ENCODE assay signal across 8 cellular contexts in genomic region chrX:18983711-18984380, GRCh38. TPM values are rescaled to one million over a fixed set of nuclear protein-coding genes. Genes with fewer than 3 reads are reported as not detected.
DNase-seq lines count a peak whose midpoint lies in the region; ATAC-seq, FAIRE-seq and TF ChIP-seq lines count a peak whose summit lies in the region.

A gene with protein sequence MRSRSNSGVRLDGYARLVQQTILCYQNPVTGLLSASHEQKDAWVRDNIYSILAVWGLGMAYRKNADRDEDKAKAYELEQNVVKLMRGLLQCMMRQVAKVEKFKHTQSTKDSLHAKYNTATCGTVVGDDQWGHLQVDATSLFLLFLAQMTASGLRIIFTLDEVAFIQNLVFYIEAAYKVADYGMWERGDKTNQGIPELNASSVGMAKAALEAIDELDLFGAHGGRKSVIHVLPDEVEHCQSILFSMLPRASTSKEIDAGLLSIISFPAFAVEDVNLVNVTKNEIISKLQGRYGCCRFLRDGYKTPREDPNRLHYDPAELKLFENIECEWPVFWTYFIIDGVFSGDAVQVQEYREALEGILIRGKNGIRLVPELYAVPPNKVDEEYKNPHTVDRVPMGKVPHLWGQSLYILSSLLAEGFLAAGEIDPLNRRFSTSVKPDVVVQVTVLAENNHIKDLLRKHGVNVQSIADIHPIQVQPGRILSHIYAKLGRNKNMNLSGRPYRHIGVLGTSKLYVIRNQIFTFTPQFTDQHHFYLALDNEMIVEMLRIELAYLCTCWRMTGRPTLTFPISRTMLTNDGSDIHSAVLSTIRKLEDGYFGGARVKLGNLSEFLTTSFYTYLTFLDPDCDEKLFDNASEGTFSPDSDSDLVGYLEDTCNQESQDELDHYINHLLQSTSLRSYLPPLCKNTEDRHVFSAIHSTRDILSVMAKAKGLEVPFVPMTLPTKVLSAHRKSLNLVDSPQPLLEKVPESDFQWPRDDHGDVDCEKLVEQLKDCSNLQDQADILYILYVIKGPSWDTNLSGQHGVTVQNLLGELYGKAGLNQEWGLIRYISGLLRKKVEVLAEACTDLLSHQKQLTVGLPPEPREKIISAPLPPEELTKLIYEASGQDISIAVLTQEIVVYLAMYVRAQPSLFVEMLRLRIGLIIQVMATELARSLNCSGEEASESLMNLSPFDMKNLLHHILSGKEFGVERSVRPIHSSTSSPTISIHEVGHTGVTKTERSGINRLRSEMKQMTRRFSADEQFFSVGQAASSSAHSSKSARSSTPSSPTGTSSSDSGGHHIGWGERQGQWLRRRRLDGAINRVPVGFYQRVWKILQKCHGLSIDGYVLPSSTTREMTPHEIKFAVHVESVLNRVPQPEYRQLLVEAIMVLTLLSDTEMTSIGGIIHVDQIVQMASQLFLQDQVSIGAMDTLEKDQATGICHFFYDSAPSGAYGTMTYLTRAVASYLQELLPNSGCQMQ (minus strand): TSS chrX:18984114. CDS start chrX:18983932, 182 bp downstream.

- H2BK20ac ChIP-seq in H1 (ENCODE audit: low read length), result no peak within 1 kb of the TSS

- peaks cover 4 to 13% (median 9%) of the 10 kb centered on the region in 3 donors for H3K4me1 Mint-ChIP-seq in IgD-negative memory B cell

- peak within 1 kb of the TSS; percentile 66 for H4K5ac ChIP-seq in H1 (ENCODE audit: insufficient read length, low read depth, low read length)

- TF ChIP-seq RAD21 in H1 (IDR thresholded peaks at IDR 0.05 in 1 of 2, conservative IDR thresholded peaks at IDR 0.05 in 1 of 2; ENCODE audit: low read depth in 2 of 2, low read length in 2 of 2), result no peak

- H3K23me2 ChIP-seq in H1 (ENCODE audit: low read depth, low read length), result no peaks in the 10 kb centered on the region; the same call in 1 of the 2 replicates

- WGBS in H1 (ENCODE audit: extremely low coverage in 1 of 2, insufficient coverage in 1 of 2, insufficient read length in 1 of 2, insufficient replicate concordance in 2 of 2, low coverage in 1 of 2, low lambda C conversion rate in 2 of 2, missing lambda C conversion rate in 1 of 2), 2 experiments, result 2% methylated on average over 9 of the region's 63 CpGs; no CpG with 5 or more reads in 1 of the 2 experiments

- no peak within 1 kb of the TSS for H4K91ac ChIP-seq in H1 (replicated peaks; ENCODE audit: insufficient read length, low read length)

- H3K4me3 ChIP-seq in GM06990 (replicated peaks; ENCODE audit: low read depth, low read length) (peak within 1 kb of the TSS; percentile 73), H1 (ENCODE audit: extremely low read depth in 1 of 4, insufficient read depth in 2 of 4, low read depth in 3 of 4, low read length in 4 of 4) (peak within 1 kb of the TSS; percentile 73 to 90 (median 83))

- no peaks in the 10 kb centered on the region for H3K79me1 ChIP-seq in H1 (ENCODE audit: low read depth, low read length)

- H3K27ac Mint-ChIP-seq in IgD-negative memory B cell, result peak within 1 kb of the TSS; percentile 81 to 97 (median 93)

- H3K27ac ChIP-seq in H1 (ENCODE audit: low read depth, low read length), result peak within 1 kb of the TSS; percentile 73

- H2BK120ac ChIP-seq in H1 (replicated peaks; ENCODE audit: low read depth, low read length), result no peak within 1 kb of the TSS

- peaks cover 0 to 3% (median under 1%) of the 10 kb centered on the region in 4 experiments; a peak in 2 of 7 replicates for H3K4me1 ChIP-seq in H1 (replicated peaks in 1 of 4; ENCODE audit: control insufficient read depth in 3 of 4, insufficient read depth in 4 of 4, low read length in 3 of 4)

- peaks cover 0 to 22% of the 10 kb centered on the region in 2 experiments; a peak in 2 of 4 replicates for H3K79me2 ChIP-seq in H1 (ENCODE audit: control insufficient read depth in 1 of 2, insufficient read depth in 2 of 2, low read length in 2 of 2)

- peak; percentile 53 for ATAC-seq in GM21717 (IDR thresholded peaks at IDR 0.05; ENCODE audit: unreplicated experiment)
- peak; percentile 15 to 39 for ATAC-seq in activated CD4-positive, CD25-positive, alpha-beta regulatory T cell treated with anti-CD3 and anti-CD28 coated beads, Interleukin-2, amount 50 U/mL, for 24 hours

- TF ChIP-seq CTCF in GM06990 (IDR thresholded peaks at IDR 0.05; ENCODE audit: insufficient read depth, low read length, poor library complexity, severe bottlenecking), result no peak
- no peak for TF ChIP-seq CTCF in H1 (IDR thresholded peaks at IDR 0.05; ENCODE audit: control extremely low read depth in 1 of 3, insufficient read depth in 1 of 3, low read depth in 1 of 3, low read length in 3 of 3)

- H3K9ac ChIP-seq in H1 (replicated peaks in 1 of 4; ENCODE audit: extremely low read depth in 1 of 4, low read depth in 3 of 4, low read length in 3 of 4), result peak within 1 kb of the TSS; percentile 45 to 66 (median 60)

- 0 out of 3 replicates have a peak, but pooled peaks of 1 of the 2 experiments have one; percentile 7 for TF ChIP-seq POLR2A in H1 (IDR thresholded peaks at IDR 0.05; ENCODE audit: control extremely low read depth in 1 of 2, low read depth in 2 of 2, low read length in 2 of 2)

- no peaks in the 10 kb centered on the region for H3K27me3 ChIP-seq in GM06990 (replicated peaks; ENCODE audit: control insufficient read depth, insufficient read depth, low read length)
- no peaks in the 10 kb centered on the region for H3K27me3 ChIP-seq in H1 (replicated peaks in 1 of 4; ENCODE audit: control insufficient read depth in 3 of 4, extremely low read depth in 1 of 4, insufficient read depth in 3 of 4, low read length in 3 of 4)

- H3K14ac ChIP-seq in H1 (ENCODE audit: insufficient read length), result no peak within 1 kb of the TSS

- no peak within 1 kb of the TSS for H2AK5ac ChIP-seq in H1 (ENCODE audit: low read depth, low read length)

- H3K18ac ChIP-seq in H1 (ENCODE audit: extremely low read depth, low read length), result no peak within 1 kb of the TSS; the same call in 1 of the 2 replicates

- no peak within 1 kb of the TSS for H2AFZ ChIP-seq in H1 (ENCODE audit: low read length)

- H3K23ac ChIP-seq in H1 (ENCODE audit: insufficient read length), result no peak within 1 kb of the TSS

- peak within 1 kb of the TSS; percentile 85; the same call in 1 of the 2 replicates for H4K8ac ChIP-seq in H1 (ENCODE audit: extremely low read depth, insufficient read depth, low read length)

- no peak for TF ChIP-seq EP300 in H1 (IDR thresholded peaks at IDR 0.05; ENCODE audit: borderline replicate concordance in 1 of 2, low read depth in 2 of 2, low read length in 2 of 2)

- no peaks in the 10 kb centered on the region for H3K9me3 ChIP-seq in H1 (ENCODE audit: insufficient read depth in 2 of 2, low read depth in 1 of 2, low read length in 1 of 2)

- no peaks in the 10 kb centered on the region for H3K9me3 Mint-ChIP-seq in IgD-negative memory B cell

- DNase-seq in GM06990 (ENCODE audit: extremely low read depth, insufficient read length) (no peak), H1 (ENCODE audit: low read depth in 1 of 2, low spot score in 2 of 2) (peak in 1 of 2 experiments; percentile 72), mesenteric fat pad (ENCODE audit: low spot score) (no peak), DMS153 treated with DMSO at 0.1 percent for 48 hours (lab: John Stamatoyannopoulos, UW; ENCODE audit: unreplicated experiment) (no peak)
- DNase-seq in stimulated activated CD8-positive, alpha-beta memory T cell treated with anti-CD3 and anti-CD28 coated beads, Interleukin-7, amount 100 ng/mL, for 48 hours (ENCODE audit: extremely low read depth in 1 of 2, low read depth in 1 of 2), result peak; percentile 10 to 33

- H3K36me3 Mint-ChIP-seq in IgD-negative memory B cell, result no peaks in the 10 kb centered on the region

- peak within 1 kb of the TSS; percentile 84 to 95 (median 90) for H3K4me3 Mint-ChIP-seq in IgD-negative memory B cell

- H2BK15ac ChIP-seq in H1 (ENCODE audit: low read length), result no peak within 1 kb of the TSS

- H3K36me3 ChIP-seq in GM06990 (ENCODE audit: control insufficient read depth, insufficient read depth, low read length), result no peaks in the 10 kb centered on the region
- H3K36me3 ChIP-seq in H1 (ENCODE audit: control insufficient read depth in 2 of 4, insufficient read depth in 4 of 4, low read length in 3 of 4), result no peaks in the 10 kb centered on the region

- H2BK12ac ChIP-seq in H1 (ENCODE audit: low read depth, low read length), result no peak within 1 kb of the TSS

- no peak within 1 kb of the TSS for H3K4ac ChIP-seq in H1 (replicated peaks; ENCODE audit: insufficient read length, low read depth, low read length)

- FAIRE-seq in H1 (lab: Jason Lieb, UNC), result no peak

- no peak within 1 kb of the TSS for H2BK5ac ChIP-seq in H1 (ENCODE audit: low read depth, low read length)

- peak within 1 kb of the TSS; percentile 74 to 76 for H3K4me2 ChIP-seq in H1 (ENCODE audit: insufficient read depth in 1 of 2, low read depth in 2 of 2, low read length in 2 of 2)

- H3K56ac ChIP-seq in H1 (replicated peaks; ENCODE audit: insufficient read length, low read depth, low read length), result peak within 1 kb of the TSS; percentile 69

- no peaks in the 10 kb centered on the region for H3K27me3 Mint-ChIP-seq in IgD-negative memory B cell

- CTCF ChIA-PET in H1 (lab: Charles Lee; ENCODE audit: partially characterized antibody), result interaction anchor here (1.6 kb wide), 1 partner anchor 350 kb away, joined by 5 read pairs; no protein-coding TSS in a partner anchor

- no peaks in the 10 kb centered on the region for H4K20me1 ChIP-seq in H1 (replicated peaks in 1 of 2; ENCODE audit: control insufficient read depth in 1 of 2, insufficient read depth in 2 of 2, low read length in 2 of 2)

- POLR2A ChIA-PET in H1 (lab: Charles Lee; ENCODE audit: partially characterized antibody), result interaction anchor here (0.7 kb wide), 1 partner anchor 12 kb away, joined by 3 read pairs; no protein-coding TSS in a partner anchor

TF ChIP-seq in H1, 55 proteins besides CTCF, POLR2A, EP300 and RAD21 (continues in another document):
- TF ChIP-seq JUND (IDR thresholded peaks at IDR 0.05; ENCODE audit: low read length), result no peak
- TF ChIP-seq RBBP5 (IDR thresholded peaks at IDR 0.05; ENCODE audit: borderline replicate concordance, low read depth, low read length), result no peak
- TF ChIP-seq EGR1 (IDR thresholded peaks at IDR 0.05; ENCODE audit: borderline replicate concordance, low read depth, low read length), result no peak
- no peak for TF ChIP-seq NANOG (IDR thresholded peaks at IDR 0.05; ENCODE audit: insufficient read depth, low read depth, low read length, poor library complexity, severe bottlenecking)
- TF ChIP-seq ZNF274 (IDR thresholded peaks at IDR 0.05; ENCODE audit: borderline replicate concordance, extremely low read depth, low read length), result no peak
- TF ChIP-seq PHF8 (conservative IDR thresholded peaks at IDR 0.05; ENCODE audit: low read depth, low read length), result 0 out of 2 replicates have a peak, but pooled peaks have one; percentile 8

RNA-seq across cellular contexts. Expression of the gene that starts here (rescaled TPM):
- polyA plus RNA-seq in IgD-negative memory B cell, result 6.3 TPM
- total RNA-seq in H1 (2021; fragmentation: NEBNext Ultra II Directional; extraction: Animal tissue kit (Norgen Biotek cat#: 25700)), result 29.6 and 35.8 TPM in 2 replicates
- 28.1 and 35.6 TPM in 2 replicates for polyA plus RNA-seq in H1 (2011; rRNA removed)
- polyA plus RNA-seq in H1 (2011; cell fraction: cytosol; rRNA removed), result 26.7 TPM
- polyA plus RNA-seq in H1 (2011; cell fraction: nucleus; rRNA removed), result 88.0 TPM
- 21.9 to 36.0 TPM (median 30.7 TPM) in 4 replicates for polyA plus RNA-seq in H1 (2012, experiment 1 of 2)
- 8.4 TPM for polyA plus RNA-seq in H1 (2012, experiment 2 of 2)
- 16.4 TPM for polyA plus RNA-seq in H1 (2013, experiment 1 of 2)
- polyA plus RNA-seq in H1 (2013, experiment 2 of 2), result 14.6 TPM
- polyA minus RNA-seq in H1 (2011; rRNA and poly(A)+ RNA removed), result 42.3 and 57.4 TPM in 2 replicates
- polyA minus RNA-seq in H1 (2011; cell fraction: cytosol; rRNA and poly(A)+ RNA removed), result 43.2 TPM
- polyA minus RNA-seq in H1 (2011; cell fraction: nucleus; rRNA and poly(A)+ RNA removed), result 52.5 TPM
- total RNA-seq in mesenteric fat pad, result 22.4 TPM

Comparison
In these comparisons a context has a peak if more than half of its experiments do, and no peak if none do; other contexts are left out.
1. DNase-seq: peak in stimulated activated CD8-positive, alpha-beta memory T cell treated with anti-CD3 and anti-CD28 coated beads, Interleukin-7, amount 100 ng/mL, for 48 hours (2 of 2); none in GM06990 (single experiment), mesenteric fat pad (single experiment) and DMS153 treated with DMSO at 0.1 percent for 48 hours (single experiment).